Comparison of ENCODE assay signal across 30 cellular contexts in genomic region chr1:67472056-67472455, GRCh38.
"Had no signal": no experiment of that assay in that cellular context is flagged by ENCODE, and none has a peak within 500 bp of the region (broad histone marks: within the 10 kb centered on the region; RNA-seq: fewer than 3 reads in every experiment).

No MANE protein-coding gene starts in this region.

- H3K36me3 ChIP-seq: ascending aorta, breast epithelium, cardiac muscle cell, colonic mucosa, esophagus squamous epithelium, gastroesophageal sphincter had no signal

- FAIRE-seq: endometrium, endothelial cell of umbilical vein had no signal

- H3K27ac ChIP-seq: ascending aorta, breast epithelium, cardiac muscle cell, colonic mucosa, epithelial cell of prostate, esophagus squamous epithelium, gastroesophageal sphincter, VCaP had no signal

- DNase-seq: activated CD4-positive, alpha-beta memory T cell treated with anti-CD3 and anti-CD28 coated beads, Interleukin-2, amount 10 ng/mL, durations not matched to agents 7 days and 5 days; activated CD4-positive, alpha-beta T cell treated with anti-CD3 and anti-CD28 coated beads for 1 hour; activated CD4-positive, alpha-beta T cell treated with anti-CD3 and anti-CD28 coated beads for 4 hours; activated CD4-positive, alpha-beta T cell treated with anti-CD3 and anti-CD28 coated beads, Interleukin-2, amount 10 ng/mL, durations not matched to agents 7 days and 5 days; activated CD4-positive, alpha-beta T cell treated with anti-CD3 and anti-CD28 coated beads, Interleukin-2, amount 50 U/mL, for 4 hours; activated CD8-positive, alpha-beta memory T cell treated with anti-CD3 and anti-CD28 coated beads, Interleukin-2, amount 50 U/mL, for 48 hours; activated gamma-delta T cell; activated naive CD4-positive, alpha-beta T cell; activated naive CD4-positive, alpha-beta T cell treated with anti-CD3 and anti-CD28 coated beads, Interleukin-2, amount 10 ng/mL, durations not matched to agents 7 days and 5 days; activated naive CD8-positive, alpha-beta T cell treated with anti-CD3 and anti-CD28 coated beads, Interleukin-2, amount 10 ng/mL, durations not matched to agents 7 days and 5 days; activated T-cell treated with anti-CD3 and anti-CD28 coated beads for 4 hours; activated T-cell treated with anti-CD3 and anti-CD28 coated beads, Interleukin-2, amount 50 U/mL, for 24 hours; activated T-cell treated with anti-CD3 and anti-CD28 coated beads, Interleukin-2, amount 50 U/mL, for 72 hours; central memory CD4-positive, alpha-beta T cell; cerebellar nuclear complex; colonic mucosa; effector CD8-positive, alpha-beta T cell; esophagus squamous epithelium; foreskin melanocyte; T-helper 2 cell had no signal

- ATAC-seq: activated naive CD4-positive, alpha-beta T cell treated with anti-CD3 and anti-CD28 coated beads, Interleukin-2, amount 50 U/mL, for 72 hours; activated T-cell treated with anti-CD3 and anti-CD28 coated beads, Interleukin-2, amount 50 U/mL, for 72 hours; gastroesophageal sphincter; WTC11 had no signal

- H3K27me3 ChIP-seq: ascending aorta, breast epithelium, cardiac muscle cell, colonic mucosa, esophagus squamous epithelium, gastroesophageal sphincter had no signal

- H3K4me3 ChIP-seq: ascending aorta, breast epithelium, cardiac muscle cell, colonic mucosa, esophagus squamous epithelium, gastroesophageal sphincter had no signal

- H3K4me1 ChIP-seq: breast epithelium, colonic mucosa, gastroesophageal sphincter had no signal

- H3K9me3 ChIP-seq: ascending aorta, breast epithelium, colonic mucosa, esophagus squamous epithelium, gastroesophageal sphincter had no signal
